Comparison of ENCODE assay signal across 22 cellular contexts in genomic region chrX:1059576-1060561, GRCh38.
"Had no signal": no experiment of that assay in that cellular context is flagged by ENCODE, and none has a peak within 500 bp of the region (broad histone marks: within the 10 kb centered on the region; RNA-seq: fewer than 3 reads in every experiment).

No MANE protein-coding gene starts in this region.

- H3K36me3 ChIP-seq: ascending aorta, left lung, prostate gland, right atrium auricular region, suprapubic skin, upper lobe of left lung had no signal

- H3K4me3 Mint-ChIP-seq: activated CD4-positive, alpha-beta T cell treated with anti-CD3 and anti-CD28 coated beads, Interleukin-2, amount 10 ng/mL, durations not matched to agents 24 days and 14 days; activated CD8-positive, alpha-beta T cell treated with anti-CD3 and anti-CD28 coated beads for 36 hours; activated naive CD4-positive, alpha-beta T cell treated with anti-CD3 and anti-CD28 coated beads, Interleukin-2, amount 10 ng/mL, durations not matched to agents 7 days and 5 days; activated T-helper 17 cell treated with anti-CD3 and anti-CD28 coated beads, Interleukin-2, amount 50 U/mL, for 72 hours; naive B cell; neural crest cell; stimulated activated naive CD8-positive, alpha-beta T cell treated with anti-CD3 and anti-CD28 coated beads, Interleukin-15, amount 100 ng/mL, for 72 hours had no signal

- H3K4me3 ChIP-seq: ascending aorta, coronary artery, left lung, prostate gland, right atrium auricular region, suprapubic skin, upper lobe of left lung had no signal

- H3K27me3 ChIP-seq: ascending aorta, left lung, right atrium auricular region, suprapubic skin, upper lobe of left lung had no signal

- H3K27ac ChIP-seq: ascending aorta, coronary artery, left lung, prostate gland, right atrium auricular region, suprapubic skin, upper lobe of left lung had no signal

- H3K4me1 Mint-ChIP-seq: activated CD4-positive, alpha-beta T cell treated with anti-CD3 and anti-CD28 coated beads, Interleukin-2, amount 10 ng/mL, durations not matched to agents 24 days and 14 days; activated naive CD4-positive, alpha-beta T cell treated with anti-CD3 and anti-CD28 coated beads, Interleukin-2, amount 10 ng/mL, durations not matched to agents 7 days and 5 days; activated T-helper 17 cell treated with anti-CD3 and anti-CD28 coated beads, Interleukin-2, amount 50 U/mL, for 72 hours; neural crest cell; stimulated activated naive CD8-positive, alpha-beta T cell treated with anti-CD3 and anti-CD28 coated beads, Interleukin-15, amount 100 ng/mL, for 72 hours had no signal

- H3K36me3 Mint-ChIP-seq: activated naive CD4-positive, alpha-beta T cell treated with anti-CD3 and anti-CD28 coated beads, Interleukin-2, amount 10 ng/mL, durations not matched to agents 7 days and 5 days had no signal

- DNase-seq: activated CD4-positive, alpha-beta T cell treated with anti-CD3 and anti-CD28 coated beads, Interleukin-2, amount 10 ng/mL, durations not matched to agents 24 days and 14 days; activated CD4-positive, CD25-positive, alpha-beta regulatory T cell; activated CD8-positive, alpha-beta T cell treated with anti-CD3 and anti-CD28 coated beads for 36 hours; activated naive CD4-positive, alpha-beta T cell treated with anti-CD3 and anti-CD28 coated beads, Interleukin-2, amount 10 ng/mL, durations not matched to agents 7 days and 5 days; activated T-cell treated with anti-CD3 and anti-CD28 coated beads, Interleukin-2, amount 50 U/mL, for 1 hour; erythroblast; foreskin melanocyte; glutamatergic neuron; hypothalamus; kidney; left lung; naive B cell; stimulated activated naive CD8-positive, alpha-beta T cell treated with anti-CD3 and anti-CD28 coated beads, Interleukin-15, amount 100 ng/mL, for 72 hours; T-helper 9 cell; upper lobe of left lung had no signal

- H3K27me3 Mint-ChIP-seq: activated CD4-positive, alpha-beta T cell treated with anti-CD3 and anti-CD28 coated beads, Interleukin-2, amount 10 ng/mL, durations not matched to agents 24 days and 14 days; activated CD8-positive, alpha-beta T cell treated with anti-CD3 and anti-CD28 coated beads for 36 hours; activated naive CD4-positive, alpha-beta T cell treated with anti-CD3 and anti-CD28 coated beads, Interleukin-2, amount 10 ng/mL, durations not matched to agents 7 days and 5 days; activated T-helper 17 cell treated with anti-CD3 and anti-CD28 coated beads, Interleukin-2, amount 50 U/mL, for 72 hours; stimulated activated naive CD8-positive, alpha-beta T cell treated with anti-CD3 and anti-CD28 coated beads, Interleukin-15, amount 100 ng/mL, for 72 hours had no signal

- ATAC-seq: activated CD8-positive, alpha-beta T cell treated with anti-CD3 and anti-CD28 coated beads for 36 hours; activated T-helper 17 cell treated with anti-CD3 and anti-CD28 coated beads, Interleukin-2, amount 50 U/mL, for 72 hours; left lung; stimulated activated naive CD8-positive, alpha-beta T cell treated with anti-CD3 and anti-CD28 coated beads, Interleukin-15, amount 100 ng/mL, for 72 hours had no signal

- H3K27ac Mint-ChIP-seq: activated CD4-positive, alpha-beta T cell treated with anti-CD3 and anti-CD28 coated beads, Interleukin-2, amount 10 ng/mL, durations not matched to agents 24 days and 14 days; activated CD8-positive, alpha-beta T cell treated with anti-CD3 and anti-CD28 coated beads for 36 hours; activated naive CD4-positive, alpha-beta T cell treated with anti-CD3 and anti-CD28 coated beads, Interleukin-2, amount 10 ng/mL, durations not matched to agents 7 days and 5 days; activated T-helper 17 cell treated with anti-CD3 and anti-CD28 coated beads, Interleukin-2, amount 50 U/mL, for 72 hours; stimulated activated naive CD8-positive, alpha-beta T cell treated with anti-CD3 and anti-CD28 coated beads, Interleukin-15, amount 100 ng/mL, for 72 hours had no signal

- H3K9me3 ChIP-seq: prostate gland had no signal

- H3K4me1 ChIP-seq: ascending aorta, left lung, prostate gland, right atrium auricular region, suprapubic skin, upper lobe of left lung had no signal

- H3K9me3 Mint-ChIP-seq: neural crest cell had no signal
